ENCODE assay signal across 12 cellular contexts in genomic region chr13:44218501-44219240, GRCh38.
DNase-seq lines count a peak whose midpoint lies in the region; ATAC-seq, FAIRE-seq and TF ChIP-seq lines count a peak whose summit lies in the region.
"Had no signal": no experiment of that assay in that cellular context is flagged by ENCODE, and none has a peak within 500 bp of the region (broad histone marks: within the 10 kb centered on the region; RNA-seq: fewer than 3 reads in every experiment).

No MANE protein-coding gene starts in this region.

- TF ChIP-seq CTCF in liver (IDR thresholded peaks at IDR 0.05; ENCODE audit: low read depth, low read length, missing input control) (no peak), HepG2 (CRISPR knock-in tag; IDR thresholded peaks at IDR 0.05) (no peak)

- FAIRE-seq in HepG2 (lab: Jason Lieb, UNC) (no peak), GM19239 (lab: Jason Lieb, UNC) (no peak)
- FAIRE-seq: GM12878 had no signal

- intact Hi-C loops in HepG2 (cut with micrococcal nuclease; ENCODE audit: unreplicated experiment) = no loop called here

- H3K9me3 ChIP-seq in liver (ENCODE audit: control insufficient read depth in 4 of 4, low read length in 3 of 4) (no peaks in the 10 kb centered on the region), HepG2 (ENCODE audit: low read length) (no peaks in the 10 kb centered on the region)
- H3K9me3 ChIP-seq: SJCRH30 had no signal

- ATAC-seq in HepG2 = no peak; the same call in 2 of the 3 replicates
- ATAC-seq: GM12878 had no signal

- H2AFZ ChIP-seq in HepG2 (ENCODE audit: low read length) = no peak overlapping the region

- no peak for TF ChIP-seq POLR2A in HepG2 (IDR thresholded peaks at IDR 0.05; ENCODE audit: insufficient read depth in 1 of 2, low read depth in 2 of 2, low read length in 2 of 2)

- H3K4me1 ChIP-seq in liver (ENCODE audit: control insufficient read depth in 4 of 4, insufficient read depth in 4 of 4, low read length in 3 of 4) (peaks cover 2 to 24% (median 18%) of the 10 kb centered on the region in 4 donors), HepG2 (ENCODE audit: insufficient read depth, low read length) (no peaks in the 10 kb centered on the region)
- H3K4me1 ChIP-seq: SJCRH30 had no signal

- DNase-seq in HepG2 (ENCODE audit: low spot score) (no peak), mucosa of gallbladder (ENCODE audit: low spot score) (peak; percentile 56), GM19239 (ENCODE audit: insufficient read length, low spot score) (no peak), cerebellar nuclear complex (lab: John Stamatoyannopoulos, UW) (no peak), SKM-1 treated with dmso at 0.1 percent for 144 hours (lab: John Stamatoyannopoulos, UW; ENCODE audit: unreplicated experiment) (no peak), NCI-H2171 treated with DMSO at 0.1 percent for 48 hours (lab: John Stamatoyannopoulos, UW) (no peak)
- DNase-seq: activated T-cell treated with anti-CD3 and anti-CD28 coated beads, Interleukin-2, amount 50 U/mL, for 24 hours; nephron progenitor cell; SJCRH30 had no signal

- no peak for TF ChIP-seq EP300 in HepG2 (IDR thresholded peaks at IDR 0.05; ENCODE audit: low read depth in 2 of 2, low read length in 2 of 2)
- no peak for TF ChIP-seq EP300 in HepG2 (CRISPR knock-in tag; IDR thresholded peaks at IDR 0.05; ENCODE audit: borderline replicate concordance)

- no TSS peak for BruUV-seq in HepG2 (replicated peaks; lab: Mats Ljungman, UMichigan)

- POLR2A ChIA-PET in HepG2 (lab: Yijun Ruan, JAX) = no interaction called here

- no peaks in the 10 kb centered on the region for H3K79me2 ChIP-seq in HepG2 (ENCODE audit: insufficient read depth, low read length)

- TF ChIP-seq RAD21 in liver (IDR thresholded peaks at IDR 0.05) (peak; percentile 53 to 73), HepG2 (CRISPR knock-in tag; IDR thresholded peaks at IDR 0.05) (no peak)

- no peak overlapping the region for H3K4me3 ChIP-seq in liver (ENCODE audit: low read depth in 1 of 3, low read length in 3 of 3)
- H3K4me3 ChIP-seq in HepG2 (replicated peaks in 1 of 3; ENCODE audit: insufficient read depth in 1 of 3, low read depth in 2 of 3, low read length in 3 of 3) = no peak overlapping the region
- H3K4me3 ChIP-seq: GM12878, SJCRH30 had no signal

- WGBS in liver = 31% methylated on average over 10 of the region's 10 CpGs
- WGBS in HepG2 (ENCODE audit: low lambda C conversion rate) = 4% methylated on average over 10 of the region's 10 CpGs

- no peaks in the 10 kb centered on the region for H4K20me1 ChIP-seq in HepG2 (ENCODE audit: insufficient read depth, low read length)

- H3K4me2 ChIP-seq in HepG2 (ENCODE audit: low read depth, low read length) = no peak overlapping the region

- in situ Hi-C loops in HepG2 (cut with HindIII; ENCODE audit: extremely low pct_ligation_motif_present, low pct_unique_long_range_greater_than_20kb) = no loop called here

- no peaks in the 10 kb centered on the region for H3K27me3 ChIP-seq in liver (ENCODE audit: control insufficient read depth in 4 of 4, insufficient read depth in 4 of 4, low read length in 3 of 4)
- H3K27me3 ChIP-seq in HepG2 (ENCODE audit: control insufficient read depth in 1 of 2, insufficient read depth in 2 of 2, low read length in 2 of 2) = peaks cover 0 to 22% of the 10 kb centered on the region in 2 experiments; a peak in 2 of 5 replicates
- H3K27me3 ChIP-seq: SJCRH30 had no signal

- CTCF ChIA-PET in HepG2 (lab: Yijun Ruan, JAX; ENCODE audit: low intra/inter-chr PET ratio, low total read pairs) = no interaction called here

- H3K27ac ChIP-seq in liver (ENCODE audit: low read depth in 1 of 2, low read length in 2 of 2) (peak overlapping the region; percentile 35 to 80), HepG2 (ENCODE audit: extremely low read length, insufficient read depth, low read length) (no peak overlapping the region), cingulate gyrus (ENCODE audit: low read depth, low read length) (peak overlapping the region; percentile 84)
- H3K27ac ChIP-seq: SJCRH30 had no signal

- H3K36me3 ChIP-seq in liver (ENCODE audit: control insufficient read depth in 4 of 4, insufficient read depth in 3 of 4, low read depth in 1 of 4, low read length in 3 of 4) = no peaks in the 10 kb centered on the region
- H3K36me3 ChIP-seq in HepG2 (replicated peaks in 1 of 2; ENCODE audit: control insufficient read depth in 1 of 2, insufficient read depth in 2 of 2, low read length in 2 of 2) = no peaks in the 10 kb centered on the region
- H3K36me3 ChIP-seq: SJCRH30 had no signal

- H3K9ac ChIP-seq in liver (ENCODE audit: low read depth in 1 of 2, low read length in 2 of 2) = no peak overlapping the region
- no peak overlapping the region for H3K9ac ChIP-seq in HepG2 (ENCODE audit: insufficient read depth, low read depth, low read length)

TF ChIP-seq in liver, 16 proteins besides CTCF, POLR2A, EP300 and RAD21 (continues in another document):
- TF ChIP-seq, protein P1, sequence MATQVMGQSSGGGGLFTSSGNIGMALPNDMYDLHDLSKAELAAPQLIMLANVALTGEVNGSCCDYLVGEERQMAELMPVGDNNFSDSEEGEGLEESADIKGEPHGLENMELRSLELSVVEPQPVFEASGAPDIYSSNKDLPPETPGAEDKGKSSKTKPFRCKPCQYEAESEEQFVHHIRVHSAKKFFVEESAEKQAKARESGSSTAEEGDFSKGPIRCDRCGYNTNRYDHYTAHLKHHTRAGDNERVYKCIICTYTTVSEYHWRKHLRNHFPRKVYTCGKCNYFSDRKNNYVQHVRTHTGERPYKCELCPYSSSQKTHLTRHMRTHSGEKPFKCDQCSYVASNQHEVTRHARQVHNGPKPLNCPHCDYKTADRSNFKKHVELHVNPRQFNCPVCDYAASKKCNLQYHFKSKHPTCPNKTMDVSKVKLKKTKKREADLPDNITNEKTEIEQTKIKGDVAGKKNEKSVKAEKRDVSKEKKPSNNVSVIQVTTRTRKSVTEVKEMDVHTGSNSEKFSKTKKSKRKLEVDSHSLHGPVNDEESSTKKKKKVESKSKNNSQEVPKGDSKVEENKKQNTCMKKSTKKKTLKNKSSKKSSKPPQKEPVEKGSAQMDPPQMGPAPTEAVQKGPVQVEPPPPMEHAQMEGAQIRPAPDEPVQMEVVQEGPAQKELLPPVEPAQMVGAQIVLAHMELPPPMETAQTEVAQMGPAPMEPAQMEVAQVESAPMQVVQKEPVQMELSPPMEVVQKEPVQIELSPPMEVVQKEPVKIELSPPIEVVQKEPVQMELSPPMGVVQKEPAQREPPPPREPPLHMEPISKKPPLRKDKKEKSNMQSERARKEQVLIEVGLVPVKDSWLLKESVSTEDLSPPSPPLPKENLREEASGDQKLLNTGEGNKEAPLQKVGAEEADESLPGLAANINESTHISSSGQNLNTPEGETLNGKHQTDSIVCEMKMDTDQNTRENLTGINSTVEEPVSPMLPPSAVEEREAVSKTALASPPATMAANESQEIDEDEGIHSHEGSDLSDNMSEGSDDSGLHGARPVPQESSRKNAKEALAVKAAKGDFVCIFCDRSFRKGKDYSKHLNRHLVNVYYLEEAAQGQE (IDR thresholded peaks at IDR 0.05) = peak; percentile 71
- TF ChIP-seq JUND (IDR thresholded peaks at IDR 0.05) (peak in 1 of 2 donors; percentile 59), EGR1 (IDR thresholded peaks at IDR 0.05; ENCODE audit: low read depth in 2 of 2) (no peak), FOXA1 (IDR thresholded peaks at IDR 0.05) (peak; percentile 96), SP1 (IDR thresholded peaks at IDR 0.05) (peak; percentile 84), TAF1 (conservative IDR thresholded peaks at IDR 0.05) (no peak), HNF4A (conservative IDR thresholded peaks at IDR 0.05) (peak; percentile 77 to 81), NR2F2 (IDR thresholded peaks at IDR 0.05) (no peak), YY1 (IDR thresholded peaks at IDR 0.05) (peak; percentile 62)

TF ChIP-seq in HepG2, 621 proteins besides CTCF, POLR2A, EP300 and RAD21:
- TF ChIP-seq SOX6 (IDR thresholded peaks at IDR 0.05) = no peak
- no peak for TF ChIP-seq SOX6 (CRISPR knock-in tag; IDR thresholded peaks at IDR 0.05)
- no peak for TF ChIP-seq GZF1 (CRISPR knock-in tag; IDR thresholded peaks at IDR 0.05)
- TF ChIP-seq MEIS1 (CRISPR knock-in tag; IDR thresholded peaks at IDR 0.05; ENCODE audit: borderline replicate concordance) = no peak
- TF ChIP-seq NFIC (IDR thresholded peaks at IDR 0.05; ENCODE audit: low read length) = no peak
- TF ChIP-seq XBP1 (CRISPR knock-in tag; IDR thresholded peaks at IDR 0.05) = no peak
- TF ChIP-seq ZNF572 (CRISPR knock-in tag; IDR thresholded peaks at IDR 0.05) = no peak
- no peak for TF ChIP-seq MTA1 (CRISPR knock-in tag; IDR thresholded peaks at IDR 0.05; ENCODE audit: borderline replicate concordance)
- TF ChIP-seq, protein P2, sequence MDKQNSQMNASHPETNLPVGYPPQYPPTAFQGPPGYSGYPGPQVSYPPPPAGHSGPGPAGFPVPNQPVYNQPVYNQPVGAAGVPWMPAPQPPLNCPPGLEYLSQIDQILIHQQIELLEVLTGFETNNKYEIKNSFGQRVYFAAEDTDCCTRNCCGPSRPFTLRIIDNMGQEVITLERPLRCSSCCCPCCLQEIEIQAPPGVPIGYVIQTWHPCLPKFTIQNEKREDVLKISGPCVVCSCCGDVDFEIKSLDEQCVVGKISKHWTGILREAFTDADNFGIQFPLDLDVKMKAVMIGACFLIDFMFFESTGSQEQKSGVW (CRISPR knock-in tag; IDR thresholded peaks at IDR 0.05; ENCODE audit: borderline replicate concordance) = no peak
